20 cellular contexts compared by ENCODE assay signal in the genomic region with DNA sequence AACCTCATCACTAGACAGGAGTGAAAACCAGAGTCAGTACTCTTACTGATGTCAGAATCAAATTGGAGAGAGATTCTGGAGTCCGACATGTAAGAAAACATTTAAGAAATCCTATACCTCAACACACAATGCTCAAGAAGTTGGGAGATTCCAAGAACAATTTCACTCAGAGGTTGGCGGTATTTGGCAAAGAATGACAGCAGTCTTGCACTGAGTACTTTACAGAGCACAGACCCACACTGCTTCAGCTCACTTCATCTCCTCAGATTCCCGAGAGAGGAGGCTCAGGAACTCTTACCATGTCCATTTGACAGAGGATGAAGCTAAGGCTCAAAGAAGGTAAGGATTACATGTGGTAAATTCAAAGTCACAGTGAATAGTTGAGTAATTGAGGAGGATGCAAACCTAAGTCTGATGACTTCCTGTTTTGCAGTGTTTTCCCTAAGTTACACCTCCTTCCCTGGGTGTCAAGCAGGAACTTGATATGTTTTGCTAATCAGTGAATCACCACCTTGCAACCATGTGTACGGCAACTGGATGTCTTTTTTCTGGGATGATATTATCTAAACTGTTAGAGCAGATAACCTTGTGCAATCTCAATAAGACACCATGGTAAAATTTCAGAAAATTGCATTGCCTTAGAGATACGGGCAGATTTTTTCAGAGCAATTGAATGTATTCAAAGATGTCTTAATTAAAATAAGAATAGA.
A peak's percentile ranks its signal among the peaks of the same experiment; 100 is the strongest.
DNase-seq lines count a peak whose midpoint lies in the region; ATAC-seq and TF ChIP-seq lines count a peak whose summit lies in the region.
"Had no signal": no experiment of that assay in that cellular context is flagged by ENCODE, and none has a peak within 500 bp of the region (broad histone marks: within the 10 kb centered on the region; RNA-seq: fewer than 3 reads in every experiment).

No MANE protein-coding gene starts in this region.

- no peak for TF ChIP-seq CTCF in mammary epithelial cell (conservative IDR thresholded peaks at IDR 0.05 in 1 of 2, IDR thresholded peaks at IDR 0.05 in 1 of 2; ENCODE audit: extremely low read depth in 1 of 2, insufficient read depth in 1 of 2, low read depth in 1 of 2, low read length in 2 of 2)

- 76% methylated on average over 5 of the region's 5 CpGs for WGBS in mammary epithelial cell (ENCODE audit: low coverage, missing lambda C conversion rate)
- WGBS in mesendoderm (ENCODE audit: extremely low coverage, insufficient coverage, low lambda C conversion rate): no CpG with 5 or more reads among the region's 5 CpGs

- H4K8ac ChIP-seq in mesendoderm (ENCODE audit: low read depth, low read length): no peak overlapping the region

- H2AK5ac ChIP-seq in mesendoderm (ENCODE audit: low read length): no peak overlapping the region

- no peak overlapping the region for H3K4ac ChIP-seq in mesendoderm (ENCODE audit: low read depth, low read length)

- H3K4me2 ChIP-seq in mammary epithelial cell (ENCODE audit: insufficient read depth, low read depth, low read length) (no peak overlapping the region), mesendoderm (ENCODE audit: low read length) (no peak overlapping the region)
- H3K4me2 ChIP-seq: GM23338 had no signal

- POLR2A ChIA-PET in activated CD4-positive, alpha-beta memory T cell treated with anti-CD3 and anti-CD28 coated beads for 36 hours (lab: Charles Lee): no interaction called here

- H3K79me1 ChIP-seq in mesendoderm (ENCODE audit: low read length): no peaks in the 10 kb centered on the region

- no peaks in the 10 kb centered on the region for H4K20me1 ChIP-seq in mammary epithelial cell (ENCODE audit: insufficient read depth, low read length)

- H2AFZ ChIP-seq in mammary epithelial cell (ENCODE audit: low read depth, low read length): peak overlapping the region; percentile 45

- no peak overlapping the region for H3K23ac ChIP-seq in mesendoderm (ENCODE audit: low read length)

- no peak overlapping the region for H3K56ac ChIP-seq in mesendoderm (ENCODE audit: low read length)

- peaks cover 5% of the 10 kb centered on the region for H3K4me1 ChIP-seq in mammary epithelial cell (ENCODE audit: insufficient read depth, low read length)
- H3K4me1 ChIP-seq in mesendoderm (ENCODE audit: control insufficient read depth, low read depth, low read length): peaks cover 3% of the 10 kb centered on the region
- H3K4me1 ChIP-seq: vagina had no signal

- H3K18ac ChIP-seq in mesendoderm (ENCODE audit: low read length): no peak overlapping the region

- H3K9me3 ChIP-seq in mammary epithelial cell (replicated peaks; ENCODE audit: insufficient read depth, low read length): no peaks in the 10 kb centered on the region
- H3K9me3 ChIP-seq: vagina had no signal

- H3K27me3 Mint-ChIP-seq in activated CD4-positive, alpha-beta memory T cell treated with anti-CD3 and anti-CD28 coated beads for 36 hours: no peaks in the 10 kb centered on the region
- H3K27me3 Mint-ChIP-seq: activated naive CD8-positive, alpha-beta T cell treated with anti-CD3 and anti-CD28 coated beads, Interleukin-2, amount 10 ng/mL, durations not matched to agents 7 days and 5 days had no signal

- H3K27ac ChIP-seq in mammary epithelial cell (ENCODE audit: insufficient read depth, low read depth, low read length) (no peak overlapping the region), mesendoderm (ENCODE audit: low read depth, low read length) (no peak overlapping the region)
- H3K27ac ChIP-seq: vagina, WERI-Rb-1 had no signal

- intact Hi-C loops in mammary epithelial cell (cut with micrococcal nuclease): loop anchor here (5.0 kb wide), 2 partner anchors 46 to 49 kb away; no protein-coding TSS in a partner anchor
- intact Hi-C loops in head of caudate nucleus (cut with DNase I): no loop called here
- intact Hi-C loops in activated CD4-positive, alpha-beta memory T cell treated with anti-CD3 and anti-CD28 coated beads for 36 hours (cut with micrococcal nuclease): no loop called here

- no peaks in the 10 kb centered on the region for H3K79me2 ChIP-seq in mammary epithelial cell (ENCODE audit: insufficient read depth, low read length)
- no peaks in the 10 kb centered on the region for H3K79me2 ChIP-seq in mesendoderm (ENCODE audit: control insufficient read depth, insufficient read depth, low read length)

- H2BK15ac ChIP-seq in mesendoderm (replicated peaks; ENCODE audit: low read depth): no peak overlapping the region

- H2BK5ac ChIP-seq in mesendoderm (ENCODE audit: low read length): no peak overlapping the region

- BruUV-seq in mammary epithelial cell (replicated peaks; lab: Mats Ljungman, UMichigan): no TSS peak

- dilution Hi-C loops in mammary epithelial cell (cut with HindIII; ENCODE audit: low sequenced_read_pairs): no loop called here

- H3K4me1 Mint-ChIP-seq in activated CD4-positive, alpha-beta memory T cell treated with anti-CD3 and anti-CD28 coated beads for 36 hours (ENCODE audit: low read depth): no peaks in the 10 kb centered on the region
- H3K4me1 Mint-ChIP-seq: activated naive CD8-positive, alpha-beta T cell treated with anti-CD3 and anti-CD28 coated beads, Interleukin-2, amount 10 ng/mL, durations not matched to agents 7 days and 5 days; immature natural killer cell; stimulated activated effector memory CD8-positive, alpha-beta T cell treated with anti-CD3 and anti-CD28 coated beads, Interleukin-12 subunit alpha, Interleukin-12 subunit beta, amount 100 ng/mL, for 72 hours had no signal

- DNase-seq in ELR (ENCODE audit: low read depth): peak; percentile 20
- DNase-seq in NOMO-1 (lab: John Stamatoyannopoulos, UW; ENCODE audit: unreplicated experiment in 2 of 2): peak; percentile 41 to 88
- peak; percentile 65 for DNase-seq in mammary epithelial cell
- DNase-seq in mesendoderm: peak; percentile 66
- DNase-seq in head of caudate nucleus: no peak
- DNase-seq in activated CD4-positive, alpha-beta memory T cell treated with anti-CD3 and anti-CD28 coated beads for 36 hours: no peak
- DNase-seq in kidney glomerular epithelial cell (lab: John Stamatoyannopoulos, UW): no peak
- DNase-seq: activated naive CD8-positive, alpha-beta T cell treated with anti-CD3 and anti-CD28 coated beads, Interleukin-2, amount 10 ng/mL, durations not matched to agents 7 days and 5 days; DMS79; immature natural killer cell; NCI-H1092 treated with DMSO at 0.1 percent for 48 hours; NCI-H446 treated with DMSO at 0.1 percent for 48 hours; retina; SHP77 treated with DMSO at 0.1 percent for 48 hours; stimulated activated CD4-positive, alpha-beta T cell treated with anti-CD3 and anti-CD28 coated beads, Interleukin-4, amount 100 ng/mL, for 1 hour; WERI-Rb-1 had no signal

- H2BK120ac ChIP-seq in mesendoderm (ENCODE audit: low read depth, low read length): no peak overlapping the region

- no peak overlapping the region for H4K5ac ChIP-seq in mesendoderm (ENCODE audit: low read length)

- no peaks in the 10 kb centered on the region for H3K36me3 Mint-ChIP-seq in activated CD4-positive, alpha-beta memory T cell treated with anti-CD3 and anti-CD28 coated beads for 36 hours
- H3K36me3 Mint-ChIP-seq: activated naive CD8-positive, alpha-beta T cell treated with anti-CD3 and anti-CD28 coated beads, Interleukin-2, amount 10 ng/mL, durations not matched to agents 7 days and 5 days; immature natural killer cell; stimulated activated effector memory CD8-positive, alpha-beta T cell treated with anti-CD3 and anti-CD28 coated beads, Interleukin-12 subunit alpha, Interleukin-12 subunit beta, amount 100 ng/mL, for 72 hours had no signal

- CTCF ChIA-PET in mammary epithelial cell (lab: Charles Lee; ENCODE audit: low non-redundant PET): interaction anchor here (0.6 kb wide), 1 partner anchor 184 kb away, joined by 3 read pairs; no protein-coding TSS in a partner anchor
- CTCF ChIA-PET in activated CD4-positive, alpha-beta memory T cell treated with anti-CD3 and anti-CD28 coated beads for 36 hours (lab: Charles Lee): no interaction called here

- H3K4me3 ChIP-seq in mammary epithelial cell (replicated peaks in 1 of 3; ENCODE audit: insufficient read depth in 1 of 3, low read depth in 2 of 3, low read length in 3 of 3): no peak overlapping the region
- no peak overlapping the region for H3K4me3 ChIP-seq in mesendoderm (ENCODE audit: low read length)
- H3K4me3 ChIP-seq: GM23338, vagina had no signal

- H3K9ac ChIP-seq in mammary epithelial cell (ENCODE audit: insufficient read depth, low read length) (no peak overlapping the region), mesendoderm (ENCODE audit: low read length) (no peak overlapping the region)

- in situ Hi-C loops in mammary epithelial cell (cut with MboI; ENCODE audit: low sequenced_read_pairs in 2 of 2): no loop called here

- no peak for ATAC-seq in HG02938 (IDR thresholded peaks at IDR 0.05; ENCODE audit: unreplicated experiment)
- ATAC-seq: GM23338; stimulated activated effector memory CD8-positive, alpha-beta T cell treated with anti-CD3 and anti-CD28 coated beads, Interleukin-12 subunit alpha, Interleukin-12 subunit beta, amount 100 ng/mL, for 72 hours had no signal

- H3K36me3 ChIP-seq in mammary epithelial cell (ENCODE audit: insufficient read depth, low read length): no peaks in the 10 kb centered on the region
- no peaks in the 10 kb centered on the region for H3K36me3 ChIP-seq in mesendoderm (ENCODE audit: control insufficient read depth, insufficient read depth, low read length)
- H3K36me3 ChIP-seq: vagina, WERI-Rb-1 had no signal

- no peak overlapping the region for H3K27ac Mint-ChIP-seq in activated CD4-positive, alpha-beta memory T cell treated with anti-CD3 and anti-CD28 coated beads for 36 hours
- H3K27ac Mint-ChIP-seq: activated naive CD8-positive, alpha-beta T cell treated with anti-CD3 and anti-CD28 coated beads, Interleukin-2, amount 10 ng/mL, durations not matched to agents 7 days and 5 days; GM23338; immature natural killer cell; stimulated activated effector memory CD8-positive, alpha-beta T cell treated with anti-CD3 and anti-CD28 coated beads, Interleukin-12 subunit alpha, Interleukin-12 subunit beta, amount 100 ng/mL, for 72 hours had no signal

- H3K9me3 Mint-ChIP-seq in activated CD4-positive, alpha-beta memory T cell treated with anti-CD3 and anti-CD28 coated beads for 36 hours: no peaks in the 10 kb centered on the region
- H3K9me3 Mint-ChIP-seq: activated naive CD8-positive, alpha-beta T cell treated with anti-CD3 and anti-CD28 coated beads, Interleukin-2, amount 10 ng/mL, durations not matched to agents 7 days and 5 days; GM23338 had no signal

- H3K27me3 ChIP-seq in mammary epithelial cell (ENCODE audit: insufficient read depth, low read length): no peaks in the 10 kb centered on the region
- no peaks in the 10 kb centered on the region for H3K27me3 ChIP-seq in mesendoderm (ENCODE audit: insufficient read depth, low read length, poor library complexity)
- H3K27me3 ChIP-seq: vagina had no signal

- H3K4me3 Mint-ChIP-seq in activated CD4-positive, alpha-beta memory T cell treated with anti-CD3 and anti-CD28 coated beads for 36 hours: no peak overlapping the region
- H3K4me3 Mint-ChIP-seq: activated naive CD8-positive, alpha-beta T cell treated with anti-CD3 and anti-CD28 coated beads, Interleukin-2, amount 10 ng/mL, durations not matched to agents 7 days and 5 days; GM23338; immature natural killer cell; stimulated activated effector memory CD8-positive, alpha-beta T cell treated with anti-CD3 and anti-CD28 coated beads, Interleukin-12 subunit alpha, Interleukin-12 subunit beta, amount 100 ng/mL, for 72 hours had no signal

Comparison
In these comparisons a context has a peak if more than half of its experiments do, and no peak if none do; other contexts are left out.
1. DNase-seq: peak in ELR (single experiment), NOMO-1 (2 of 2), mammary epithelial cell (single experiment) and mesendoderm (single experiment); none in head of caudate nucleus (0 of 42), activated CD4-positive, alpha-beta memory T cell treated with anti-CD3 and anti-CD28 coated beads for 36 hours (single experiment) and kidney glomerular epithelial cell (single experiment).